ENCODE assay signal across 30 cellular contexts in genomic region chr12:126570571-126570970, GRCh38.
"Had no signal": no experiment of that assay in that cellular context is flagged by ENCODE, and none has a peak within 500 bp of the region (broad histone marks: within the 10 kb centered on the region; RNA-seq: fewer than 3 reads in every experiment).

No MANE protein-coding gene starts in this region.

- H3K36me3 ChIP-seq: adrenal gland, cardiac muscle cell, colonic mucosa, esophagus muscularis mucosa, WERI-Rb-1 had no signal

- DNase-seq: activated B cell treated with CpG ODN at 0.5 μM for 24 hours; activated CD4-positive, alpha-beta T cell treated with anti-CD3 and anti-CD28 coated beads for 48 hours; activated CD4-positive, alpha-beta T cell treated with anti-CD3 and anti-CD28 coated beads, Interleukin-2, amount 50 U/mL, for 1 hour; activated CD4-positive, alpha-beta T cell treated with anti-CD3 and anti-CD28 coated beads, Interleukin-2, amount 50 U/mL, for 48 hours; activated CD8-positive, alpha-beta memory T cell treated with anti-CD3 and anti-CD28 coated beads for 24 hours; activated CD8-positive, alpha-beta T cell treated with anti-CD3 and anti-CD28 coated beads for 36 hours; activated effector memory CD4-positive, alpha-beta T cell treated with anti-CD3 and anti-CD28 coated beads, Interleukin-2, amount 50 U/mL, for 16 hours; activated naive CD4-positive, alpha-beta T cell treated with anti-CD3 and anti-CD28 coated beads for 36 hours; activated naive CD8-positive, alpha-beta T cell treated with anti-CD3 and anti-CD28 coated beads for 36 hours; activated naive CD8-positive, alpha-beta T cell treated with anti-CD3 and anti-CD28 coated beads, Interleukin-2, amount 50 U/mL, for 24 hours; activated T-cell treated with anti-CD3 and anti-CD28 coated beads, Interleukin-2, amount 50 U/mL, for 4 hours; adrenal gland; amygdala; aorta; body of pancreas; central memory CD4-positive, alpha-beta T cell; cerebellar nuclear complex; colonic mucosa; effector CD4-positive, alpha-beta T cell; effector memory CD8-positive, alpha-beta T cell; erythroblast; foreskin fibroblast; head of caudate nucleus; T-helper 1 cell; T-helper 17 cell; T1000; WERI-Rb-1 had no signal

- H3K9me3 ChIP-seq: adrenal gland, colonic mucosa had no signal

- H3K4me3 ChIP-seq: adrenal gland, body of pancreas, cardiac muscle cell, colonic mucosa, esophagus muscularis mucosa had no signal

- H3K4me1 ChIP-seq: adrenal gland, body of pancreas, colonic mucosa, esophagus muscularis mucosa had no signal

- ATAC-seq: activated CD4-positive, CD25-positive, alpha-beta regulatory T cell treated with anti-CD3 and anti-CD28 coated beads, Interleukin-2, amount 50 U/mL, for 24 hours; activated CD8-positive, alpha-beta T cell treated with anti-CD3 and anti-CD28 coated beads for 36 hours; activated naive CD8-positive, alpha-beta T cell treated with anti-CD3 and anti-CD28 coated beads, Interleukin-2, amount 50 U/mL, for 24 hours; activated T-cell treated with anti-CD3 and anti-CD28 coated beads, Interleukin-2, amount 50 U/mL, for 4 hours; body of pancreas; effector memory CD8-positive, alpha-beta T cell; T-helper 17 cell had no signal
